In the genomic region with DNA sequence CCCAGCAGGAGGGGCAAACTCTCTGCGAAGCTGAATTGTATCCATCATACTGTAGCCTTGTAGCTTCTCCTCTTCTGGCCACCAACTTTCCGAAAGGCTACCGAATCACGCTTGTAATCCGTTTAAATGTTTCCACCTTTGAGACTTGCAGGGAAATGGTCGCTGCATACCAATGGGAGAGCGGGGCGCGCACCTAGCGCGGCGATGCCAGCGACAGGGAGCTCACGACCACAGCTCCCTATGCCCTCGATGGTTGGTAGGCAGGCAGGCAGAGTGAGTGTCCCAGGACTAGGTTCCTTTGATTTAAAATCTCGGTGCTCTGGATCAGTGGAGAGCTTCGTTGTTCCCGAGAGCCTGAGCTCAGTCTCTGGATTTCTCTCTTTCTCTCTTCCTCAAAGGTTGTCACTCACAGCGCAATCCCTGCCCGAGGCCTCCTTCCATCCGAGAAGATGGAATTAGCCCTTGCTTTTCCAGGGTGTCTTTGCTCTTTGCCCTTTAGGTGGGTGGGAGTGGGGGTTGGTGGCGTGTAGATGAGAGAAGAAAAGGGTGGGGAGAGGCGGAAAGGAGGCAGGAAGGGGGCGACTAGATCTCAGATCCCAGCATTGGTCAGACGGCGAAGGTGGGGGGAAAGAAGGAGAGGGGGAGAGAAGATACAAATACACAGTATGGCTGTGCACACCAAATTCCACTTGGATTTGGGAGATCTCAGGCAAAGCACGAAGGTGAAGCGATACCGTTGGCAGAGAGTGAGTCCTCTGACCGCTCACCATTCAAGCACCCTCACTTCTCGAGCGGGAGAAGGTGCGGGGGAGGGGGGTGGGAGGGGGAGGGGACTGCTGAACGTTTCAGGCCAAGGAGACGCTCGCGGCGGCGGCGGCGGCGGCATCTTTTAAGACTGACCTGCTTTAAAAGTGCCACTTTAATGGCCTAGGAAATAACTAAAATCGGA, we compare ENCODE assay signal across 9 cellular contexts. TPM values are rescaled to one million over a fixed set of nuclear protein-coding genes. Genes with fewer than 3 reads are reported as not detected.
A peak's percentile ranks its signal among the peaks of the same experiment; 100 is the strongest.
DNase-seq lines count a peak whose midpoint lies in the region; ATAC-seq and TF ChIP-seq lines count a peak whose summit lies in the region.
"Had no signal": no experiment of that assay in that cellular context is flagged by ENCODE, and none has a peak within 500 bp of the region (broad histone marks: within the 10 kb centered on the region; RNA-seq: fewer than 3 reads in every experiment).

A gene with protein sequence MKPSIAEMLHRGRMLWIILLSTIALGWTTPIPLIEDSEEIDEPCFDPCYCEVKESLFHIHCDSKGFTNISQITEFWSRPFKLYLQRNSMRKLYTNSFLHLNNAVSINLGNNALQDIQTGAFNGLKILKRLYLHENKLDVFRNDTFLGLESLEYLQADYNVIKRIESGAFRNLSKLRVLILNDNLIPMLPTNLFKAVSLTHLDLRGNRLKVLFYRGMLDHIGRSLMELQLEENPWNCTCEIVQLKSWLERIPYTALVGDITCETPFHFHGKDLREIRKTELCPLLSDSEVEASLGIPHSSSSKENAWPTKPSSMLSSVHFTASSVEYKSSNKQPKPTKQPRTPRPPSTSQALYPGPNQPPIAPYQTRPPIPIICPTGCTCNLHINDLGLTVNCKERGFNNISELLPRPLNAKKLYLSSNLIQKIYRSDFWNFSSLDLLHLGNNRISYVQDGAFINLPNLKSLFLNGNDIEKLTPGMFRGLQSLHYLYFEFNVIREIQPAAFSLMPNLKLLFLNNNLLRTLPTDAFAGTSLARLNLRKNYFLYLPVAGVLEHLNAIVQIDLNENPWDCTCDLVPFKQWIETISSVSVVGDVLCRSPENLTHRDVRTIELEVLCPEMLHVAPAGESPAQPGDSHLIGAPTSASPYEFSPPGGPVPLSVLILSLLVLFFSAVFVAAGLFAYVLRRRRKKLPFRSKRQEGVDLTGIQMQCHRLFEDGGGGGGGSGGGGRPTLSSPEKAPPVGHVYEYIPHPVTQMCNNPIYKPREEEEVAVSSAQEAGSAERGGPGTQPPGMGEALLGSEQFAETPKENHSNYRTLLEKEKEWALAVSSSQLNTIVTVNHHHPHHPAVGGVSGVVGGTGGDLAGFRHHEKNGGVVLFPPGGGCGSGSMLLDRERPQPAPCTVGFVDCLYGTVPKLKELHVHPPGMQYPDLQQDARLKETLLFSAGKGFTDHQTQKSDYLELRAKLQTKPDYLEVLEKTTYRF (minus strand): TSS at position 757 of the 949 bp plus-strand sequence. CDS start 5,554 bp downstream, outside the sequence.

- DNase-seq in SK-N-DZ (ENCODE audit: low spot score) = peak; percentile 36
- DNase-seq in glutamatergic neuron = peak; percentile 19
- no peak for DNase-seq in progenitor cell of endocrine pancreas (ENCODE audit: low spot score, unreplicated experiment)
- DNase-seq in DMS153 treated with DMSO at 0.1 percent for 48 hours (lab: John Stamatoyannopoulos, UW; ENCODE audit: unreplicated experiment) = no peak
- no peak for DNase-seq in epidermal melanocyte (ENCODE audit: insufficient read length, low spot score)
- DNase-seq in NCI-H1048 (lab: John Stamatoyannopoulos, UW) = no peak

- peak within 1 kb of the TSS; percentile 42; the same call in 1 of the 2 replicates for H3K4me3 ChIP-seq in GM08714 (ENCODE audit: low read length)

- H3K4me3 Mint-ChIP-seq in glutamatergic neuron (ENCODE audit: unreplicated experiment) = peak within 1 kb of the TSS; percentile 99
- peak within 1 kb of the TSS; percentile 74 for H3K4me3 Mint-ChIP-seq in progenitor cell of endocrine pancreas (ENCODE audit: low read depth)
- H3K4me3 Mint-ChIP-seq: central memory CD8-positive, alpha-beta T cell had no signal

- ATAC-seq in GM21619 (IDR thresholded peaks at IDR 0.05; ENCODE audit: unreplicated experiment) = no peak

- H3K27me3 Mint-ChIP-seq in glutamatergic neuron (ENCODE audit: unreplicated experiment) (peaks cover 21% of the 10 kb centered on the region), progenitor cell of endocrine pancreas (peaks cover 76% of the 10 kb centered on the region)

- peaks cover 23% of the 10 kb centered on the region for H3K4me1 Mint-ChIP-seq in glutamatergic neuron (ENCODE audit: low read depth, unreplicated experiment)
- peaks cover 36% of the 10 kb centered on the region for H3K4me1 Mint-ChIP-seq in progenitor cell of endocrine pancreas (ENCODE audit: low read depth)

- no peak for TF ChIP-seq CTCF in glutamatergic neuron (IDR thresholded peaks at IDR 0.05; ENCODE audit: partially characterized antibody, unreplicated experiment)
- no peak for TF ChIP-seq CTCF in progenitor cell of endocrine pancreas (IDR thresholded peaks at IDR 0.05; ENCODE audit: unreplicated experiment)

- H3K9me3 Mint-ChIP-seq in glutamatergic neuron (ENCODE audit: unreplicated experiment) (peaks cover 12% of the 10 kb centered on the region), progenitor cell of endocrine pancreas (ENCODE audit: low read depth) (no peaks in the 10 kb centered on the region)

- H3K27ac Mint-ChIP-seq in glutamatergic neuron (ENCODE audit: unreplicated experiment) (peak within 1 kb of the TSS; percentile 29), progenitor cell of endocrine pancreas (peak within 1 kb of the TSS; percentile 2)

- peaks cover 4% of the 10 kb centered on the region for H3K36me3 Mint-ChIP-seq in glutamatergic neuron (ENCODE audit: unreplicated experiment)
- H3K36me3 Mint-ChIP-seq in progenitor cell of endocrine pancreas (ENCODE audit: insufficient read depth) = no peaks in the 10 kb centered on the region

RNA-seq across cellular contexts. Expression of the gene that starts here (rescaled TPM):
- 0.36 and 0.37 TPM in 2 replicates for polyA plus RNA-seq in SK-N-DZ (2014; cell fraction: cytosol; rRNA removed)
- polyA plus RNA-seq in SK-N-DZ (2014; cell fraction: nucleus; rRNA removed) = 0.18 TPM in 1 of 2 replicates, not detected in the other
- total RNA-seq in glutamatergic neuron (ENCODE audit: unreplicated experiment) (not detected), progenitor cell of endocrine pancreas (not detected in 2 replicates)

Comparison
In these comparisons a context has a peak if more than half of its experiments do, and no peak if none do; other contexts are left out.
1. Peak in DNase-seq in glutamatergic neuron; RNA of the gene not detected or under 1 TPM.